Comparison of ENCODE assay signal across 1 cellular context in the genomic region with DNA sequence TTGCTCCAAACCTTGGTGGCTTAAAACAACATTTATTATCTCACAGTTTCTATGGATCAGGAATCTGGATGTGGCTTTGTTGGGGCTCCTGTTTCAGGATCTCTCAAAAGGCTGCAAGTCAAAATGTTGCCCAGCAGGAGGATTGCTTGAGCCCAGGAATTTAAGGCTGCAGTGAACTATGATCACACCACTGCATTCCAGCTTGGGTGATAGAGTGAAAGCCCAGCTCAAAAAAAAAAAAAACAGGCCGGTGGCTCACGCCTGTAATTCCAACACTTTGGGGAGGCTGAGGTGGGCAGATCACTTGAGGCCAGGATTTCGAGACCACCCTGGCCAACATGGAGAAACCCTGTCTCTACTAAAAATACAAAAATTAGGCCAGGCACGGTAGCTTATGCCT.
TF ChIP-seq lines count a peak whose summit lies in the region.

No MANE protein-coding gene starts in this region.

TF ChIP-seq in GM23338, 12 proteins besides CTCF, POLR2A, EP300 and RAD21 (continued from another document):
- TF ChIP-seq, protein P1, sequence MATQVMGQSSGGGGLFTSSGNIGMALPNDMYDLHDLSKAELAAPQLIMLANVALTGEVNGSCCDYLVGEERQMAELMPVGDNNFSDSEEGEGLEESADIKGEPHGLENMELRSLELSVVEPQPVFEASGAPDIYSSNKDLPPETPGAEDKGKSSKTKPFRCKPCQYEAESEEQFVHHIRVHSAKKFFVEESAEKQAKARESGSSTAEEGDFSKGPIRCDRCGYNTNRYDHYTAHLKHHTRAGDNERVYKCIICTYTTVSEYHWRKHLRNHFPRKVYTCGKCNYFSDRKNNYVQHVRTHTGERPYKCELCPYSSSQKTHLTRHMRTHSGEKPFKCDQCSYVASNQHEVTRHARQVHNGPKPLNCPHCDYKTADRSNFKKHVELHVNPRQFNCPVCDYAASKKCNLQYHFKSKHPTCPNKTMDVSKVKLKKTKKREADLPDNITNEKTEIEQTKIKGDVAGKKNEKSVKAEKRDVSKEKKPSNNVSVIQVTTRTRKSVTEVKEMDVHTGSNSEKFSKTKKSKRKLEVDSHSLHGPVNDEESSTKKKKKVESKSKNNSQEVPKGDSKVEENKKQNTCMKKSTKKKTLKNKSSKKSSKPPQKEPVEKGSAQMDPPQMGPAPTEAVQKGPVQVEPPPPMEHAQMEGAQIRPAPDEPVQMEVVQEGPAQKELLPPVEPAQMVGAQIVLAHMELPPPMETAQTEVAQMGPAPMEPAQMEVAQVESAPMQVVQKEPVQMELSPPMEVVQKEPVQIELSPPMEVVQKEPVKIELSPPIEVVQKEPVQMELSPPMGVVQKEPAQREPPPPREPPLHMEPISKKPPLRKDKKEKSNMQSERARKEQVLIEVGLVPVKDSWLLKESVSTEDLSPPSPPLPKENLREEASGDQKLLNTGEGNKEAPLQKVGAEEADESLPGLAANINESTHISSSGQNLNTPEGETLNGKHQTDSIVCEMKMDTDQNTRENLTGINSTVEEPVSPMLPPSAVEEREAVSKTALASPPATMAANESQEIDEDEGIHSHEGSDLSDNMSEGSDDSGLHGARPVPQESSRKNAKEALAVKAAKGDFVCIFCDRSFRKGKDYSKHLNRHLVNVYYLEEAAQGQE (IDR thresholded peaks at IDR 0.05; ENCODE audit: unreplicated experiment) = no peak
- no peak for TF ChIP-seq EZH2 (IDR thresholded peaks at IDR 0.05; ENCODE audit: low read depth, unreplicated experiment)
- TF ChIP-seq, protein P2, sequence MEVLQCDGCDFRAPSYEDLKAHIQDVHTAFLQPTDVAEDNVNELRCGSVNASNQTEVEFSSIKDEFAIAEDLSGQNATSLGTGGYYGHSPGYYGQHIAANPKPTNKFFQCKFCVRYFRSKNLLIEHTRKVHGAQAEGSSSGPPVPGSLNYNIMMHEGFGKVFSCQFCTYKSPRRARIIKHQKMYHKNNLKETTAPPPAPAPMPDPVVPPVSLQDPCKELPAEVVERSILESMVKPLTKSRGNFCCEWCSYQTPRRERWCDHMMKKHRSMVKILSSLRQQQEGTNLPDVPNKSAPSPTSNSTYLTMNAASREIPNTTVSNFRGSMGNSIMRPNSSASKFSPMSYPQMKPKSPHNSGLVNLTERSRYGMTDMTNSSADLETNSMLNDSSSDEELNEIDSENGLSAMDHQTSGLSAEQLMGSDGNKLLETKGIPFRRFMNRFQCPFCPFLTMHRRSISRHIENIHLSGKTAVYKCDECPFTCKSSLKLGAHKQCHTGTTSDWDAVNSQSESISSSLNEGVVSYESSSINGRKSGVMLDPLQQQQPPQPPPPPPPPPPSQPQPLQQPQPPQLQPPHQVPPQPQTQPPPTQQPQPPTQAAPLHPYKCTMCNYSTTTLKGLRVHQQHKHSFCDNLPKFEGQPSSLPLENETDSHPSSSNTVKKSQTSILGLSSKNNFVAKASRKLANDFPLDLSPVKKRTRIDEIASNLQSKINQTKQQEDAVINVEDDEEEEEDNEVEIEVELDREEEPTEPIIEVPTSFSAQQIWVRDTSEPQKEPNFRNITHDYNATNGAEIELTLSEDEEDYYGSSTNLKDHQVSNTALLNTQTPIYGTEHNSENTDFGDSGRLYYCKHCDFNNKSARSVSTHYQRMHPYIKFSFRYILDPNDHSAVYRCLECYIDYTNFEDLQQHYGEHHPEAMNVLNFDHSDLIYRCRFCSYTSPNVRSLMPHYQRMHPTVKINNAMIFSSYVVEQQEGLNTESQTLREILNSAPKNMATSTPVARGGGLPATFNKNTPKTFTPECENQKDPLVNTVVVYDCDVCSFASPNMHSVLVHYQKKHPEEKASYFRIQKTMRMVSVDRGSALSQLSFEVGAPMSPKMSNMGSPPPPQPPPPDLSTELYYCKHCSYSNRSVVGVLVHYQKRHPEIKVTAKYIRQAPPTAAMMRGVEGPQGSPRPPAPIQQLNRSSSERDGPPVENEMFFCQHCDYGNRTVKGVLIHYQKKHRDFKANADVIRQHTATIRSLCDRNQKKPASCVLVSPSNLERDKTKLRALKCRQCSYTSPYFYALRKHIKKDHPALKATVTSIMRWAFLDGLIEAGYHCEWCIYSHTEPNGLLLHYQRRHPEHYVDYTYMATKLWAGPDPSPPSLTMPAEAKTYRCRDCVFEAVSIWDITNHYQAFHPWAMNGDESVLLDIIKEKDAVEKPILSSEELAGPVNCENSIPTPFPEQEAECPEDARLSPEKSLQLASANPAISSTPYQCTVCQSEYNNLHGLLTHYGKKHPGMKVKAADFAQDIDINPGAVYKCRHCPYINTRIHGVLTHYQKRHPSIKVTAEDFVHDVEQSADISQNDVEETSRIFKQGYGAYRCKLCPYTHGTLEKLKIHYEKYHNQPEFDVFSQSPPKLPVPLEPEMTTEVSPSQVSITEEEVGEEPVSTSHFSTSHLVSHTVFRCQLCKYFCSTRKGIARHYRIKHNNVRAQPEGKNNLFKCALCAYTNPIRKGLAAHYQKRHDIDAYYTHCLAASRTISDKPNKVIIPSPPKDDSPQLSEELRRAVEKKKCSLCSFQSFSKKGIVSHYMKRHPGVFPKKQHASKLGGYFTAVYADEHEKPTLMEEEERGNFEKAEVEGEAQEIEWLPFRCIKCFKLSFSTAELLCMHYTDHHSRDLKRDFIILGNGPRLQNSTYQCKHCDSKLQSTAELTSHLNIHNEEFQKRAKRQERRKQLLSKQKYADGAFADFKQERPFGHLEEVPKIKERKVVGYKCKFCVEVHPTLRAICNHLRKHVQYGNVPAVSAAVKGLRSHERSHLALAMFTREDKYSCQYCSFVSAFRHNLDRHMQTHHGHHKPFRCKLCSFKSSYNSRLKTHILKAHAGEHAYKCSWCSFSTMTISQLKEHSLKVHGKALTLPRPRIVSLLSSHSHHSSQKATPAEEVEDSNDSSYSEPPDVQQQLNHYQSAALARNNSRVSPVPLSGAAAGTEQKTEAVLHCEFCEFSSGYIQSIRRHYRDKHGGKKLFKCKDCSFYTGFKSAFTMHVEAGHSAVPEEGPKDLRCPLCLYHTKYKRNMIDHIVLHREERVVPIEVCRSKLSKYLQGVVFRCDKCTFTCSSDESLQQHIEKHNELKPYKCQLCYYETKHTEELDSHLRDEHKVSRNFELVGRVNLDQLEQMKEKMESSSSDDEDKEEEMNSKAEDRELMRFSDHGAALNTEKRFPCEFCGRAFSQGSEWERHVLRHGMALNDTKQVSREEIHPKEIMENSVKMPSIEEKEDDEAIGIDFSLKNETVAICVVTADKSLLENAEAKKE (CRISPR knock-in tag; IDR thresholded peaks at IDR 0.05) = no peak
- no peak for TF ChIP-seq JUNB (IDR thresholded peaks at IDR 0.05; ENCODE audit: unreplicated experiment)
- no peak for TF ChIP-seq POLR2AphosphoS5 (IDR thresholded peaks at IDR 0.05; ENCODE audit: low read depth)
- TF ChIP-seq EZH2phosphoT487 (IDR thresholded peaks at IDR 0.05; ENCODE audit: unreplicated experiment) = no peak
TF ChIP-seq in GM23338: peak in this region for 0.
